In genomic region chr1:197441990-197442389, GRCh38 we compare ENCODE assay signal across 14 cellular contexts.
A peak's percentile ranks its signal among the peaks of the same experiment; 100 is the strongest.
DNase-seq lines count a peak whose midpoint lies in the region; ATAC-seq and TF ChIP-seq lines count a peak whose summit lies in the region.
"Had no signal": no experiment of that assay in that cellular context is flagged by ENCODE, and none has a peak within 500 bp of the region (broad histone marks: within the 10 kb centered on the region; RNA-seq: fewer than 3 reads in every experiment).

No MANE protein-coding gene starts in this region.

- peaks cover 2 to 11% of the 10 kb centered on the region in 2 donors for H3K27me3 Mint-ChIP-seq in CD8-positive, alpha-beta memory T cell

- no peaks in the 10 kb centered on the region for H3K36me3 ChIP-seq in HUES6 (ENCODE audit: control insufficient read depth, insufficient read depth, low read length)
- no peaks in the 10 kb centered on the region for H3K36me3 ChIP-seq in CD8-positive, alpha-beta memory T cell (ENCODE audit: insufficient read depth, low read length)
- H3K36me3 ChIP-seq: ascending aorta had no signal

- no peaks in the 10 kb centered on the region for H3K9me3 Mint-ChIP-seq in CD8-positive, alpha-beta memory T cell

- no peaks in the 10 kb centered on the region for H3K4me1 Mint-ChIP-seq in CD8-positive, alpha-beta memory T cell

- no peaks in the 10 kb centered on the region for H3K9me3 ChIP-seq in HUES6 (ENCODE audit: control insufficient read depth, insufficient read depth, low read depth, low read length)
- no peaks in the 10 kb centered on the region for H3K9me3 ChIP-seq in CD8-positive, alpha-beta memory T cell (ENCODE audit: low read length)
- H3K9me3 ChIP-seq: ascending aorta, Caco-2 had no signal

- H3K27ac ChIP-seq in HUES6 (ENCODE audit: low read depth, low read length) (no peak overlapping the region), caudate nucleus (ENCODE audit: low read depth, low read length) (peak overlapping the region; percentile 80), foreskin keratinocyte (no peak overlapping the region)
- no peak overlapping the region for H3K27ac ChIP-seq in CD8-positive, alpha-beta memory T cell (ENCODE audit: low read depth, low read length)
- H3K27ac ChIP-seq: ascending aorta had no signal

- H3K36me3 Mint-ChIP-seq in CD8-positive, alpha-beta memory T cell: no peaks in the 10 kb centered on the region

- no peak for ATAC-seq in HG02870 (IDR thresholded peaks at IDR 0.05; ENCODE audit: unreplicated experiment)
- ATAC-seq in foreskin keratinocyte: no peak
- ATAC-seq: esophagus mucosa had no signal

- POLR2A ChIA-PET in CD8-positive, alpha-beta memory T cell (lab: Charles Lee): no interaction called here

- DNase-seq in caudate nucleus (lab: John Stamatoyannopoulos, UW): peak in 1 of 61 donors; percentile 6
- DNase-seq in iPS DF 19.7 (ENCODE audit: low read depth, low spot score): peak; percentile 2
- peak; percentile 94 for DNase-seq in skeletal muscle cell (ENCODE audit: low read depth)
- no peak for DNase-seq in Kasumi-1 (lab: John Stamatoyannopoulos, UW)
- no peak for DNase-seq in CD8-positive, alpha-beta memory T cell
- DNase-seq in foreskin keratinocyte: no peak
- DNase-seq: activated T-cell treated with anti-CD3 and anti-CD28 coated beads, Interleukin-2, amount 50 U/mL, for 48 hours; GOT3; stimulated activated CD4-positive, alpha-beta T cell treated with anti-CD3 and anti-CD28 coated beads, Interleukin-4, amount 100 ng/mL, for 24 hours had no signal

- no peak overlapping the region for H3K4me3 Mint-ChIP-seq in CD8-positive, alpha-beta memory T cell

- TF ChIP-seq CTCF in foreskin keratinocyte (conservative IDR thresholded peaks at IDR 0.05): no peak

- 0 out of 2 replicates have a peak overlapping the region, but pooled peaks have one; percentile 19 for H3K4me3 ChIP-seq in HUES6 (ENCODE audit: low read depth, low read length)
- H3K4me3 ChIP-seq in skeletal muscle cell (ENCODE audit: low read depth, low read length): no peak overlapping the region
- no peak overlapping the region for H3K4me3 ChIP-seq in CD8-positive, alpha-beta memory T cell (ENCODE audit: low read length)
- H3K4me3 ChIP-seq: ascending aorta had no signal

- H3K4me1 ChIP-seq in HUES6 (ENCODE audit: control insufficient read depth, insufficient read depth, low read length) (peaks cover 47% of the 10 kb centered on the region), foreskin keratinocyte (no peaks in the 10 kb centered on the region)
- H3K4me1 ChIP-seq in CD8-positive, alpha-beta memory T cell (ENCODE audit: insufficient read depth, low read length): no peaks in the 10 kb centered on the region
- H3K4me1 ChIP-seq: Caco-2 had no signal

- no peak overlapping the region for H3K9ac ChIP-seq in HUES6 (ENCODE audit: low read length)

- H3K27me3 ChIP-seq in HUES6 (ENCODE audit: control insufficient read depth, insufficient read depth, low read length) (no peaks in the 10 kb centered on the region), foreskin keratinocyte (peaks cover 15% of the 10 kb centered on the region)
- H3K27me3 ChIP-seq in CD8-positive, alpha-beta memory T cell (ENCODE audit: insufficient read depth, low read length, poor library complexity, severe bottlenecking): no peaks in the 10 kb centered on the region
- H3K27me3 ChIP-seq: ascending aorta had no signal

- CTCF ChIA-PET in CD8-positive, alpha-beta memory T cell (lab: Charles Lee): no interaction called here

- H3K27ac Mint-ChIP-seq in CD8-positive, alpha-beta memory T cell: no peak overlapping the region

Comparison
In these comparisons a context has a peak if more than half of its experiments do, and no peak if none do; other contexts are left out.
1. DNase-seq: peak in iPS DF 19.7 (single experiment) and skeletal muscle cell (single experiment); none in Kasumi-1 (0 of 2), CD8-positive, alpha-beta memory T cell (0 of 5) and foreskin keratinocyte (0 of 2).